ENCODE assay signal across 1 cellular context in the genomic region with DNA sequence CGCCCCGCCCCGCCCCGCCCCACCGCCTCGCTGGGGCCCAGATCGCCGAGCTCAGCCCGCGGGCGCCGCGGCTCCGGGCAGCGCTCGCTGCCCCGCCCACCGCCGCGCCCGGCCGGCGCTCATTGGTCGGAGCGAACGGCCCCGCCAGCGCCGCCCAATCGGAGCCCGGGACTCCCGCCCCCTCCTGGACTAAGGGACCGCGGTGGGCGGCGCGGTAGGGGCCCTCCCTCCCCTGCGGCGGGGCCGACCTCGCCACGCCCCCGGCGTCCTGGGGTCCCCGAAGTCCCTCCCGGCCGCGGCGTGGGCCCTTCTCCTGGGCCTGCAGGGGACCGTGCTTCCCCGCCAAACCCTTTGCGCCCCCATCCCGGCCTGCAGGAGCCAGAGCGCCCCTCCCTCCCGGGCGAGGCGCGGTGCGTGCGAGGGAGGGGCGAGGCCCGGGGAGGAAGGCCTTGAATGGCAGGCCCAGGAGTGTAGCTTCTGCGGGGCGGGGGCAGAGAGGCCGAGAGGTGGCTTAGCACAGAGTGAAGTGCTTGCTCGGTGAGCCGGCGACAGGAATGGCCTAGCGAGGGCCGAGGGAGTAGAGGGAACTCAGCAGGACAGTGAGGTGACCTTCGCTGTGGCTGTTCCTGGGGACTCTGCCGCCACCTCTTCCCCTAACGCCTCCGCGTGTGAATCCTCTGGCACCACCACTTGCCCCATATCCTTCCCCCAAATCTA.
TF ChIP-seq lines count a peak whose summit lies in the region.

Gene CAMKK1, minus strand, starts transcription at position 51 of the 717 bp plus-strand sequence. CDS start 7,366 bp downstream, outside the sequence.

TF ChIP-seq in GM12878, 131 proteins besides CTCF, POLR2A, EP300 and RAD21 (continued from another document and continues in another):
- TF ChIP-seq, protein P1, sequence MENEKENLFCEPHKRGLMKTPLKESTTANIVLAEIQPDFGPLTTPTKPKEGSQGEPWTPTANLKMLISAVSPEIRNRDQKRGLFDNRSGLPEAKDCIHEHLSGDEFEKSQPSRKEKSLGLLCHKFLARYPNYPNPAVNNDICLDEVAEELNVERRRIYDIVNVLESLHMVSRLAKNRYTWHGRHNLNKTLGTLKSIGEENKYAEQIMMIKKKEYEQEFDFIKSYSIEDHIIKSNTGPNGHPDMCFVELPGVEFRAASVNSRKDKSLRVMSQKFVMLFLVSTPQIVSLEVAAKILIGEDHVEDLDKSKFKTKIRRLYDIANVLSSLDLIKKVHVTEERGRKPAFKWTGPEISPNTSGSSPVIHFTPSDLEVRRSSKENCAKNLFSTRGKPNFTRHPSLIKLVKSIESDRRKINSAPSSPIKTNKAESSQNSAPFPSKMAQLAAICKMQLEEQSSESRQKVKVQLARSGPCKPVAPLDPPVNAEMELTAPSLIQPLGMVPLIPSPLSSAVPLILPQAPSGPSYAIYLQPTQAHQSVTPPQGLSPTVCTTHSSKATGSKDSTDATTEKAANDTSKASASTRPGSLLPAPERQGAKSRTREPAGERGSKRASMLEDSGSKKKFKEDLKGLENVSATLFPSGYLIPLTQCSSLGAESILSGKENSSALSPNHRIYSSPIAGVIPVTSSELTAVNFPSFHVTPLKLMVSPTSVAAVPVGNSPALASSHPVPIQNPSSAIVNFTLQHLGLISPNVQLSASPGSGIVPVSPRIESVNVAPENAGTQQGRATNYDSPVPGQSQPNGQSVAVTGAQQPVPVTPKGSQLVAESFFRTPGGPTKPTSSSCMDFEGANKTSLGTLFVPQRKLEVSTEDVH (IDR thresholded peaks at IDR 0.05; ENCODE audit: low read depth, partially characterized antibody), result no peak
- TF ChIP-seq E2F4 (IDR thresholded peaks at IDR 0.05; ENCODE audit: low read depth, low read length), result no peak
- no peak for TF ChIP-seq NR2C1 (IDR thresholded peaks at IDR 0.05)
- no peak for TF ChIP-seq FOXM1 (IDR thresholded peaks at IDR 0.05; ENCODE audit: low read depth, low read length)
- TF ChIP-seq HDAC6 (IDR thresholded peaks at IDR 0.05; ENCODE audit: unreplicated experiment), result no peak
- TF ChIP-seq, protein P2, sequence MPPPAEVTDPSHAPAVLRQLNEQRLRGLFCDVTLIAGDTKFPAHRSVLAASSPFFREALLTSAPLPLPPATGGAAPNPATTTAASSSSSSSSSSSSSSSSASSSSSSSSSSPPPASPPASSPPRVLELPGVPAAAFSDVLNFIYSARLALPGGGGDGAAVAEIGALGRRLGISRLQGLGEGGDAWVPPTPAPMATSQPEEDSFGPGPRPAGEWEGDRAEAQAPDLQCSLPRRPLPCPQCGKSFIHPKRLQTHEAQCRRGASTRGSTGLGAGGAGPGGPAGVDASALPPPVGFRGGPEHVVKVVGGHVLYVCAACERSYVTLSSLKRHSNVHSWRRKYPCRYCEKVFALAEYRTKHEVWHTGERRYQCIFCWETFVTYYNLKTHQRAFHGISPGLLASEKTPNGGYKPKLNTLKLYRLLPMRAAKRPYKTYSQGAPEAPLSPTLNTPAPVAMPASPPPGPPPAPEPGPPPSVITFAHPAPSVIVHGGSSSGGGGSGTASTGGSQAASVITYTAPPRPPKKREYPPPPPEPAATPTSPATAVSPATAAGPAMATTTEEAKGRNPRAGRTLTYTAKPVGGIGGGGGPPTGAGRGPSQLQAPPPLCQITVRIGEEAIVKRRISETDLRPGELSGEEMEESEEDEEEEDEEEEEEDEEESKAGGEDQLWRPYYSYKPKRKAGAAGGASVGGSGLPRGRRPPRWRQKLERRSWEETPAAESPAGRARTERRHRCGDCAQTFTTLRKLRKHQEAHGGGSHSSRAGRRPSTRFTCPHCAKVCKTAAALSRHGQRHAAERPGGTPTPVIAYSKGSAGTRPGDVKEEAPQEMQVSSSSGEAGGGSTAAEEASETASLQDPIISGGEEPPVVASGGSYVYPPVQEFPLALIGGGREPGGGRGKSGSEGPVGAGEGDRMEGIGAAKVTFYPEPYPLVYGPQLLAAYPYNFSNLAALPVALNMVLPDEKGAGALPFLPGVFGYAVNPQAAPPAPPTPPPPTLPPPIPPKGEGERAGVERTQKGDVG (CRISPR knock-in tag; IDR thresholded peaks at IDR 0.05), result no peak
- no peak for TF ChIP-seq EED (IDR thresholded peaks at IDR 0.05; ENCODE audit: low read depth)
- TF ChIP-seq REST (IDR thresholded peaks at IDR 0.05; ENCODE audit: low read depth, low read length), result no peak
- no peak for TF ChIP-seq WRNIP1 (IDR thresholded peaks at IDR 0.05; ENCODE audit: borderline replicate concordance, low read depth, low read length)
- peak; percentile 69 for TF ChIP-seq DPF2 (IDR thresholded peaks at IDR 0.05)
- no peak for TF ChIP-seq KLF5 (IDR thresholded peaks at IDR 0.05; ENCODE audit: partially characterized antibody)
- no peak for TF ChIP-seq ETV6 (conservative IDR thresholded peaks at IDR 0.05 in 1 of 2, IDR thresholded peaks at IDR 0.05 in 1 of 2; ENCODE audit: borderline replicate concordance in 1 of 2, low read depth in 1 of 2)
- TF ChIP-seq SIN3A (IDR thresholded peaks at IDR 0.05; ENCODE audit: low read depth, low read length), result 0 out of 2 replicates have a peak, but pooled peaks have one; percentile 45
- no peak for TF ChIP-seq CUX1 (IDR thresholded peaks at IDR 0.05; ENCODE audit: insufficient replicate concordance, low read depth, low read length)
- no peak for TF ChIP-seq SREBF2 (IDR thresholded peaks at IDR 0.05; ENCODE audit: low read length)
- TF ChIP-seq IKZF2 (IDR thresholded peaks at IDR 0.05), result peak in 1 of 2 experiments; percentile 17; a peak in 1 of 4 replicates
- no peak for TF ChIP-seq NFXL1 (IDR thresholded peaks at IDR 0.05; ENCODE audit: borderline replicate concordance)
- peak; percentile 32; the same call in 1 of the 2 replicates for TF ChIP-seq CHD2 (IDR thresholded peaks at IDR 0.05; ENCODE audit: borderline replicate concordance, low read depth, low read length)
- peak; percentile 57 to 78; a peak in 3 of 4 replicates for TF ChIP-seq SRF (IDR thresholded peaks at IDR 0.05; ENCODE audit: low read depth in 2 of 2, low read length in 2 of 2)
- TF ChIP-seq GABPA (IDR thresholded peaks at IDR 0.05; ENCODE audit: low read depth), result no peak
- TF ChIP-seq SPI1 (IDR thresholded peaks at IDR 0.05; ENCODE audit: borderline replicate concordance, insufficient read depth, low read depth, low read length), result peak; percentile 19; the same call in 1 of the 2 replicates
- peak; percentile 83 for TF ChIP-seq PBX3 (IDR thresholded peaks at IDR 0.05; ENCODE audit: insufficient replicate concordance, low read depth, low read length)
- TF ChIP-seq IKZF1 (conservative IDR thresholded peaks at IDR 0.05), result peak; percentile 54
- peak in 1 of 2 experiments; percentile 82; a peak in 2 of 4 replicates for TF ChIP-seq BHLHE40 (IDR thresholded peaks at IDR 0.05; ENCODE audit: borderline replicate concordance in 1 of 2, low read depth in 2 of 2, low read length in 1 of 2)
- TF ChIP-seq ZNF217 (IDR thresholded peaks at IDR 0.05), result 0 out of 2 replicates have a peak, but pooled peaks have one; percentile 18
- peak; percentile 87 for TF ChIP-seq SP1 (IDR thresholded peaks at IDR 0.05; ENCODE audit: low read depth, low read length)
- TF ChIP-seq NR2F1 (conservative IDR thresholded peaks at IDR 0.05), result peak; percentile 65; the same call in 1 of the 2 replicates
- no peak for TF ChIP-seq SIX5 (IDR thresholded peaks at IDR 0.05; ENCODE audit: low read depth, low read length, severe bottlenecking)
- TF ChIP-seq RELB (IDR thresholded peaks at IDR 0.05; ENCODE audit: low read depth), result no peak
- no peak for TF ChIP-seq MEF2B (IDR thresholded peaks at IDR 0.05; ENCODE audit: partially characterized antibody, poor library complexity, severe bottlenecking)
- no peak for TF ChIP-seq BMI1 (IDR thresholded peaks at IDR 0.05; ENCODE audit: borderline replicate concordance)
- TF ChIP-seq SUPT20H (IDR thresholded peaks at IDR 0.05; ENCODE audit: borderline replicate concordance, control insufficient read depth, low read depth, low read length), result no peak
